ENCODE assay signal across 1 cellular context in genomic region chr13:79480954-79481684, GRCh38.
TF ChIP-seq lines count a peak whose summit lies in the region.

NDFIP2 (plus strand) TSS chr13:79481155; CDS start chr13:79481204, 49 bp downstream.

TF ChIP-seq in HepG2, 621 proteins besides CTCF, POLR2A, EP300 and RAD21 (continued from another document and continues in another):
- TF ChIP-seq ZNF740 (CRISPR knock-in tag; IDR thresholded peaks at IDR 0.05) (0 out of 2 replicates have a peak, but pooled peaks have one; percentile 39), ZMYM2 (CRISPR knock-in tag; IDR thresholded peaks at IDR 0.05) (peak; percentile 25; the same call in 1 of the 2 replicates), ZSCAN12 (CRISPR knock-in tag; IDR thresholded peaks at IDR 0.05) (0 out of 2 replicates have a peak, but pooled peaks have one; percentile 76), ZBTB40 (IDR thresholded peaks at IDR 0.05) (no peak), ZBTB40 (CRISPR knock-in tag; IDR thresholded peaks at IDR 0.05) (peak; percentile 47), HINFP (CRISPR knock-in tag; IDR thresholded peaks at IDR 0.05; ENCODE audit: low read depth) (no peak), GMEB1 (CRISPR knock-in tag; IDR thresholded peaks at IDR 0.05; ENCODE audit: borderline replicate concordance) (peak; percentile 88), SOX6 (IDR thresholded peaks at IDR 0.05) (no peak), SOX6 (CRISPR knock-in tag; IDR thresholded peaks at IDR 0.05) (peak; percentile 64), KDM5A (IDR thresholded peaks at IDR 0.05; ENCODE audit: borderline replicate concordance, low read length) (peak; percentile 36; the same call in 1 of the 2 replicates), CSRNP2 (CRISPR knock-in tag; conservative IDR thresholded peaks at IDR 0.05; ENCODE audit: low read depth) (no peak), ZNF136 (CRISPR knock-in tag; IDR thresholded peaks at IDR 0.05; ENCODE audit: low read depth) (peak; percentile 47; the same call in 1 of the 2 replicates), SMARCC2 (IDR thresholded peaks at IDR 0.05) (no peak), MATR3 (CRISPR knock-in tag; IDR thresholded peaks at IDR 0.05) (no peak), ZNF383 (CRISPR knock-in tag; IDR thresholded peaks at IDR 0.05; ENCODE audit: borderline replicate concordance) (no peak), ZNF256 (CRISPR knock-in tag; conservative IDR thresholded peaks at IDR 0.05) (0 out of 2 replicates have a peak, but pooled peaks have one; percentile 69), AFF4 (CRISPR knock-in tag; IDR thresholded peaks at IDR 0.05) (no peak), ZNF709 (CRISPR knock-in tag; IDR thresholded peaks at IDR 0.05) (peak; percentile 74), ZNF567 (CRISPR knock-in tag; IDR thresholded peaks at IDR 0.05; ENCODE audit: borderline replicate concordance) (no peak), KDM1A (CRISPR knock-in tag; IDR thresholded peaks at IDR 0.05) (no peak), FLYWCH1 (CRISPR knock-in tag; IDR thresholded peaks at IDR 0.05) (no peak), RERE (CRISPR knock-in tag; IDR thresholded peaks at IDR 0.05; ENCODE audit: low read depth) (0 out of 2 replicates have a peak, but pooled peaks have one; percentile 26), ZMAT3 (CRISPR knock-in tag; conservative IDR thresholded peaks at IDR 0.05) (peak; percentile 74), ZNF484 (CRISPR knock-in tag; IDR thresholded peaks at IDR 0.05; ENCODE audit: borderline replicate concordance, low read depth) (no peak)
